In genomic region chr10:132551093-132551807, GRCh38 we compare ENCODE assay signal across 8 cellular contexts. TPM values are rescaled to one million over a fixed set of nuclear protein-coding genes. Genes with fewer than 3 reads are reported as not detected.
A peak's percentile ranks its signal among the peaks of the same experiment; 100 is the strongest.
DNase-seq lines count a peak whose midpoint lies in the region; ATAC-seq and TF ChIP-seq lines count a peak whose summit lies in the region.

No MANE protein-coding gene starts in this region.

- H3K27me3 Mint-ChIP-seq in chondrocyte (ENCODE audit: low read depth) (no peaks in the 10 kb centered on the region), MCF 10A (ENCODE audit: insufficient read depth, unreplicated experiment) (no peaks in the 10 kb centered on the region)

- H3K27ac ChIP-seq in KOPT-K1 (ENCODE audit: low read depth, low read length, poor library complexity, severe bottlenecking) = peak overlapping the region; percentile 98

- CTCF ChIA-PET in MCF 10A (lab: Yijun Ruan, JAX) = interaction anchor here (0.7 kb wide), 1 partner anchor 18 kb away, joined by 4 read pairs; no protein-coding TSS in a partner anchor

- intact Hi-C loops in MCF 10A (cut with micrococcal nuclease) = no loop called here

- no peak overlapping the region for H3K4me3 Mint-ChIP-seq in chondrocyte (ENCODE audit: unreplicated experiment)
- H3K4me3 Mint-ChIP-seq in MCF 10A (ENCODE audit: unreplicated experiment) = no peak overlapping the region

- DNase-seq in chondrocyte (ENCODE audit: low spot score) (peak; percentile 84), DMS 273 treated with DMSO at 0.1 percent for 48 hours (lab: John Stamatoyannopoulos, UW) (no peak), MCF 10A (ENCODE audit: unreplicated experiment) (no peak), ecto neural progenitor cell (ENCODE audit: low spot score) (no peak), NCI-H2227 (lab: John Stamatoyannopoulos, UW; ENCODE audit: unreplicated experiment) (no peak)

- H3K9me3 ChIP-seq in KOPT-K1 (ENCODE audit: insufficient read depth, low read length, poor library complexity, severe bottlenecking) = no peaks in the 10 kb centered on the region

- no peaks in the 10 kb centered on the region for H3K9me3 Mint-ChIP-seq in chondrocyte (ENCODE audit: low read depth)
- H3K9me3 Mint-ChIP-seq in MCF 10A (ENCODE audit: unreplicated experiment) = no peaks in the 10 kb centered on the region

- H3K27ac Mint-ChIP-seq in chondrocyte (ENCODE audit: unreplicated experiment) (no peak overlapping the region), MCF 10A (ENCODE audit: low read depth, unreplicated experiment) (no peak overlapping the region)

- no TSS peak for BruUV-seq in MCF 10A (replicated peaks; lab: Mats Ljungman, UMichigan)

- POLR2A ChIA-PET in MCF 10A (lab: Yijun Ruan, JAX) = no interaction called here

- peaks cover 4% of the 10 kb centered on the region for H3K4me1 Mint-ChIP-seq in chondrocyte (ENCODE audit: low read depth)
- no peaks in the 10 kb centered on the region for H3K4me1 Mint-ChIP-seq in MCF 10A (ENCODE audit: insufficient read depth, unreplicated experiment)

- TF ChIP-seq CTCF in chondrocyte (IDR thresholded peaks at IDR 0.05) (no peak), MCF 10A (IDR thresholded peaks at IDR 0.05; ENCODE audit: unreplicated experiment) (no peak)

- H3K36me3 ChIP-seq in KOPT-K1 (ENCODE audit: insufficient read depth, low read length) = no peaks in the 10 kb centered on the region

- ATAC-seq in GM18498 (IDR thresholded peaks at IDR 0.05; ENCODE audit: unreplicated experiment) = peak; percentile 67
- ATAC-seq in GM21423 (IDR thresholded peaks at IDR 0.05; ENCODE audit: unreplicated experiment) = peak; percentile 50

- H3K36me3 Mint-ChIP-seq in chondrocyte (ENCODE audit: low read depth) = no peaks in the 10 kb centered on the region
- no peaks in the 10 kb centered on the region for H3K36me3 Mint-ChIP-seq in MCF 10A (ENCODE audit: insufficient read depth, unreplicated experiment)

RNA-seq across cellular contexts. Expression of gene INPP5A, which starts 13.7 kb away (rescaled TPM):
- total RNA-seq in chondrocyte = 29.5 to 40.6 TPM (median 40.1 TPM) in 3 replicates
- 14.2 and 14.7 TPM in 2 replicates for total RNA-seq in MCF 10A (2022)
